In the genomic region with DNA sequence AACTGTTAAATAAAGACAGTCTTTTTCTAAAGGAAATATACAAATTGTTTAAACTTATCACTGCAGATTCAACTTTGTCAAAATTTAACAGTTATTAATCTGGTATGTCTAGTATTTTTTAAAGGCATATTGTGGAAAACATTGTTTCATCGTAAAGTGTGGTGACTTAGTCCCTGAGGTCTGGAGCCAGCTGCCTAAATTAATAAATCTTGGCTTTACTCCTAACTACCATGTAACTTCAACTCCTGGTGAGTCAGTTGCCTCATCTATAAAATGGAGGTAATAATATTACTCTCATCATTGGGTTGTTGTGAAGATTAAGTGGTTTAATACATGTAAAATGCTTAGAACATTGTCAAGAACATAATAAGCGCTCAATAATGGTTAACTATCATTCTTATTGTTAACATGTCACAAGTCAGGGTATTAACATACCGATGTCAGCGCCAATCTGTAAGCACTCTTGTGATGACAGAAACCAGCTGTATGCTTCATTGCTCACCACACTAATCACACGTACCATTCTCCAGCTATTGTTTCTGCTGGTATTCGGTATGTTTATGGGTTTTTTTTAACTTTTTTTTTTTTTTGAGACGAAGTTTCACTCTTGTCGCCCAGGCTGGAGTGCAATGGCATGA, we compare ENCODE assay signal across 13 cellular contexts. TPM values are rescaled to one million over a fixed set of nuclear protein-coding genes. Genes with fewer than 3 reads are reported as not detected.
"Had no signal": no experiment of that assay in that cellular context is flagged by ENCODE, and none has a peak within 500 bp of the region (broad histone marks: within the 10 kb centered on the region; RNA-seq: fewer than 3 reads in every experiment).

No MANE protein-coding gene starts in this region.

- H3K27me3 ChIP-seq: uterus had no signal

- H3K4me1 ChIP-seq: left lung, psoas muscle, uterus had no signal

- H3K27ac ChIP-seq: left lung, psoas muscle, skin epidermis, uterus had no signal

- H3K36me3 ChIP-seq: left lung, uterus had no signal

- ATAC-seq: left lung, psoas muscle had no signal

- H3K4me3 ChIP-seq: left lung, psoas muscle, skin epidermis, uterus had no signal

- H3K9me3 ChIP-seq: left lung, uterus had no signal

- DNase-seq: activated CD4-positive, alpha-beta T cell treated with anti-CD3 and anti-CD28 coated beads, Interleukin-2, amount 50 U/mL, for 4 hours; activated CD4-positive, CD25-positive, alpha-beta regulatory T cell treated with anti-CD3 and anti-CD28 coated beads, Interleukin-2, amount 50 U/mL, for 72 hours; activated effector memory CD4-positive, alpha-beta T cell treated with Interleukin-2 at 50 U/mL for 16 hours; activated T-cell treated with anti-CD3 and anti-CD28 coated beads, Interleukin-2, amount 50 U/mL, for 1 hour; amniotic stem cell; foreskin fibroblast; glutamatergic neuron; left lung; mesenchymal stem cell; psoas muscle; uterus had no signal

RNA-seq across cellular contexts. Expression of gene SMIM43, which starts 14.1 kb away (rescaled TPM):
- total RNA-seq: cerebellum, psoas muscle had no signal
